1 cellular context compared by ENCODE assay signal in genomic region chr20:13008761-13009681, GRCh38.
TF ChIP-seq lines count a peak whose summit lies in the region.

TSS of gene SPTLC3 (plus strand) at chr20:13008972. CDS start at chr20:13009268, 296 bp downstream.

TF ChIP-seq in HepG2, 621 proteins besides CTCF, POLR2A, EP300 and RAD21 (continued from another document and continues in another):
- TF ChIP-seq CEBPZ (IDR thresholded peaks at IDR 0.05; ENCODE audit: low read length) (0 out of 2 replicates have a peak, but pooled peaks have one; percentile 36), ZNF772 (CRISPR knock-in tag; IDR thresholded peaks at IDR 0.05) (peak; percentile 32; the same call in 1 of the 2 replicates), CHD4 (IDR thresholded peaks at IDR 0.05; ENCODE audit: borderline replicate concordance, low read length) (no peak), ZNF773 (CRISPR knock-in tag; IDR thresholded peaks at IDR 0.05; ENCODE audit: borderline replicate concordance) (no peak), NFE2 (CRISPR knock-in tag; IDR thresholded peaks at IDR 0.05) (no peak), ZNF253 (CRISPR knock-in tag; IDR thresholded peaks at IDR 0.05; ENCODE audit: borderline replicate concordance) (no peak), ZNF746 (CRISPR knock-in tag; IDR thresholded peaks at IDR 0.05) (no peak), AKNA (CRISPR knock-in tag; IDR thresholded peaks at IDR 0.05; ENCODE audit: borderline replicate concordance) (no peak), TERF1 (CRISPR knock-in tag; IDR thresholded peaks at IDR 0.05) (no peak), SRF (IDR thresholded peaks at IDR 0.05; ENCODE audit: low read depth, low read length) (no peak), KDM1A (CRISPR knock-in tag; IDR thresholded peaks at IDR 0.05) (no peak), KLF6 (CRISPR knock-in tag; IDR thresholded peaks at IDR 0.05) (no peak), ZNF281 (CRISPR knock-in tag; IDR thresholded peaks at IDR 0.05; ENCODE audit: borderline replicate concordance) (no peak), ZNF446 (CRISPR knock-in tag; IDR thresholded peaks at IDR 0.05) (no peak), NBN (conservative IDR thresholded peaks at IDR 0.05) (no peak), NFYB (CRISPR knock-in tag; IDR thresholded peaks at IDR 0.05) (no peak), MAFG (CRISPR knock-in tag; IDR thresholded peaks at IDR 0.05) (no peak), HNRNPL (IDR thresholded peaks at IDR 0.05; ENCODE audit: low read depth, low read length) (no peak), SPEN (CRISPR knock-in tag; IDR thresholded peaks at IDR 0.05; ENCODE audit: low read depth) (no peak), XBP1 (CRISPR knock-in tag; IDR thresholded peaks at IDR 0.05) (no peak), ISX (CRISPR knock-in tag; conservative IDR thresholded peaks at IDR 0.05) (no peak), MAFK (conservative IDR thresholded peaks at IDR 0.05 in 1 of 2, IDR thresholded peaks at IDR 0.05 in 1 of 2; ENCODE audit: low read length in 2 of 2) (no peak), RFX5 (IDR thresholded peaks at IDR 0.05; ENCODE audit: low read depth, low read length) (no peak), MAZ (IDR thresholded peaks at IDR 0.05; ENCODE audit: borderline replicate concordance, low read depth, low read length) (no peak), MAZ (CRISPR knock-in tag; IDR thresholded peaks at IDR 0.05; ENCODE audit: low read depth) (no peak), STAT6 (CRISPR knock-in tag; IDR thresholded peaks at IDR 0.05; ENCODE audit: borderline replicate concordance) (no peak; the same call in none of the 2 replicates), KDM5A (IDR thresholded peaks at IDR 0.05; ENCODE audit: borderline replicate concordance, low read length) (no peak), ZNF276 (CRISPR knock-in tag; IDR thresholded peaks at IDR 0.05; ENCODE audit: low read depth) (no peak), NKX3-1 (CRISPR knock-in tag; IDR thresholded peaks at IDR 0.05) (no peak), ARNT (IDR thresholded peaks at IDR 0.05) (no peak), GLMP (CRISPR knock-in tag; IDR thresholded peaks at IDR 0.05; ENCODE audit: borderline replicate concordance) (no peak), BORCS8-MEF2B (CRISPR knock-in tag; IDR thresholded peaks at IDR 0.05) (0 out of 2 replicates have a peak, but pooled peaks have one; percentile 46), MIER3 (CRISPR knock-in tag; IDR thresholded peaks at IDR 0.05; ENCODE audit: borderline replicate concordance) (no peak), MAF1 (CRISPR knock-in tag; IDR thresholded peaks at IDR 0.05; ENCODE audit: borderline replicate concordance) (no peak), ZNF639 (CRISPR knock-in tag; conservative IDR thresholded peaks at IDR 0.05) (no peak), KLF11 (CRISPR knock-in tag; IDR thresholded peaks at IDR 0.05) (no peak), SOX13 (IDR thresholded peaks at IDR 0.05) (no peak), SOX13 (CRISPR knock-in tag; conservative IDR thresholded peaks at IDR 0.05 in 1 of 2, IDR thresholded peaks at IDR 0.05 in 1 of 2) (peak in 1 of 2 experiments; percentile 12; a peak in 1 of 4 replicates), MTERF4 (CRISPR knock-in tag; IDR thresholded peaks at IDR 0.05) (no peak), PHB2 (IDR thresholded peaks at IDR 0.05; ENCODE audit: partially characterized antibody) (no peak), ZKSCAN8 (CRISPR knock-in tag; IDR thresholded peaks at IDR 0.05; ENCODE audit: borderline replicate concordance) (peak; percentile 54; the same call in 1 of the 2 replicates), ARNTL (CRISPR knock-in tag; IDR thresholded peaks at IDR 0.05) (no peak), ZNF558 (CRISPR knock-in tag; IDR thresholded peaks at IDR 0.05; ENCODE audit: borderline replicate concordance) (no peak), PAX8 (CRISPR knock-in tag; IDR thresholded peaks at IDR 0.05; ENCODE audit: borderline replicate concordance) (no peak)
